In the genomic region with DNA sequence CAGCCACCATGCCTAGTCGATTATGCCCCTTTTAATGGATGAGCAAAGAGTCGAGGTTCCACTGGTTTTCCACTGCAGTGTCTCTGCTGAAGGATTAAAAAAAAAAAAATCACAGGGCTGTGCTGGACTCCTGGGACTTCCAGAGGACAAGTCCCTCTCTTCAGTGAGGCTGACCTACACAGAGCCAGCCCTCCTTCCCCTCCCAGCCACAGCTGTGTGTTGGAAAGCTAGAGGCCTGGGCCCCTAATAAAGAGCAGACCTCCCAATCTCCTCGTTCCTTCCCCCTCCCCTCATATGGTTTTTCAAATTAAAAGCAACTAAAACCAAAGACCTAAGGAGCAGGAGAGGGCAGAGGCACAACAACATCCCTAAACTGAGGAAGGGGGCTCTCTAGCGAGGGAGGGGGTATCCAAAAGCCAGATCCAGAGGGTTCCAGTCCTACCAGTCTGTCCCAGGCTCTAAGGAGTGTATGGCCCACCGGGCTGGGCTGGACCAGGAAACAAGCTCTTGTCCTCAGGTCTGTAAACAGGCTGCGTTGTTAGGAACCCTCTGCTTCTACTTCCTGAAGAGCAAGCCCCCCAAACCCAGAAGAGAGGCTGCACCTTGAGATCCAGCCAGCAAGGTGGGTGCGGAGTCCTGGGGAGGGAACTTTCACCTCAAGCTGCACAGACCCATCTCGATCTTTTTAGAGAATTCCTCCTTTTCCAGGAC, we compare ENCODE assay signal across 14 cellular contexts. TPM values are rescaled to one million over a fixed set of nuclear protein-coding genes. Genes with fewer than 3 reads are reported as not detected.
DNase-seq lines count a peak whose midpoint lies in the region; ATAC-seq and TF ChIP-seq lines count a peak whose summit lies in the region.
"Had no signal": no experiment of that assay in that cellular context is flagged by ENCODE, and none has a peak within 500 bp of the region (broad histone marks: within the 10 kb centered on the region; RNA-seq: fewer than 3 reads in every experiment).

No MANE protein-coding gene starts in this region.

- ATAC-seq in left cardiac atrium, result no peak
- ATAC-seq in naive thymus-derived CD4-positive, alpha-beta T cell, result no peak
- ATAC-seq in GM21528 (IDR thresholded peaks at IDR 0.05; ENCODE audit: low FRiP score, unreplicated experiment), result no peak
- no peak for ATAC-seq in GM21423 (IDR thresholded peaks at IDR 0.05; ENCODE audit: unreplicated experiment)

- H3K4me3 Mint-ChIP-seq in endothelial cell (ENCODE audit: unreplicated experiment), result no peak overlapping the region
- H3K4me3 Mint-ChIP-seq in naive thymus-derived CD4-positive, alpha-beta T cell, result peak overlapping the region in 8 of 10 donors; percentile 34 to 79 (median 70)

- peaks cover 31% of the 10 kb centered on the region for H3K4me1 Mint-ChIP-seq in endothelial cell (ENCODE audit: unreplicated experiment)
- peaks cover 23 to 44% (median 32%) of the 10 kb centered on the region in 7 donors for H3K4me1 Mint-ChIP-seq in naive thymus-derived CD4-positive, alpha-beta T cell

- H3K27me3 ChIP-seq in right atrium auricular region (peaks cover 2 to 15% of the 10 kb centered on the region in 2 donors), uterus (peaks cover 32 to 38% of the 10 kb centered on the region in 2 donors)
- H3K27me3 ChIP-seq in naive thymus-derived CD4-positive, alpha-beta T cell (ENCODE audit: control insufficient read depth in 2 of 2, insufficient read depth in 2 of 2, low read length in 2 of 2), result peaks cover 5 to 17% of the 10 kb centered on the region in 2 donors

- POLR2A ChIA-PET in naive thymus-derived CD4-positive, alpha-beta T cell (lab: Charles Lee), result no interaction called here

- H3K9me3 Mint-ChIP-seq in endothelial cell (ENCODE audit: unreplicated experiment), result no peaks in the 10 kb centered on the region
- peaks cover 0 to 2% (median 0%) of the 10 kb centered on the region in 11 donors for H3K9me3 Mint-ChIP-seq in naive thymus-derived CD4-positive, alpha-beta T cell

- no peak for TF ChIP-seq CTCF in right atrium auricular region (IDR thresholded peaks at IDR 0.05)
- no peak for TF ChIP-seq CTCF in endothelial cell (IDR thresholded peaks at IDR 0.05; ENCODE audit: unreplicated experiment)
- no peak for TF ChIP-seq CTCF in uterus (IDR thresholded peaks at IDR 0.05)

- H3K9me3 ChIP-seq in right atrium auricular region (no peaks in the 10 kb centered on the region), uterus (no peaks in the 10 kb centered on the region)
- no peaks in the 10 kb centered on the region for H3K9me3 ChIP-seq in naive thymus-derived CD4-positive, alpha-beta T cell (ENCODE audit: control insufficient read depth in 2 of 3, low read length in 3 of 3)
- H3K9me3 ChIP-seq: BE2C had no signal

- no peak for TF ChIP-seq POLR2A in uterus (IDR thresholded peaks at IDR 0.05)

- H3K4me1 ChIP-seq in right atrium auricular region (peaks cover 0 to 35% of the 10 kb centered on the region in 2 donors), uterus (peaks cover 0 to 18% of the 10 kb centered on the region in 2 donors)
- peaks cover 8 to 22% of the 10 kb centered on the region in 2 donors for H3K4me1 ChIP-seq in naive thymus-derived CD4-positive, alpha-beta T cell (ENCODE audit: control insufficient read depth in 2 of 2, insufficient read depth in 2 of 2, low read length in 2 of 2)
- H3K4me1 ChIP-seq: BE2C had no signal

- DNase-seq in right atrium auricular region (ENCODE audit: low spot score) (no peak), left cardiac atrium (no peak), endothelial cell (ENCODE audit: low spot score) (peak; percentile 13), uterus (peak; percentile 37 to 42), GM19238 (ENCODE audit: insufficient read length, low spot score) (no peak)
- no peak for DNase-seq in naive thymus-derived CD4-positive, alpha-beta T cell
- DNase-seq: activated CD4-positive, CD25-positive, alpha-beta regulatory T cell; activated gamma-delta T cell treated with Interleukin-2 at 50 U/mL for 16 hours; BE2C; GOT3; NCI-H2227 treated with DMSO at 0.1 percent for 48 hours had no signal

- H3K27ac ChIP-seq in right atrium auricular region, result peak overlapping the region; percentile 47 to 54
- no peak overlapping the region for H3K27ac ChIP-seq in naive thymus-derived CD4-positive, alpha-beta T cell (ENCODE audit: low read depth, low read length)
- peak overlapping the region; percentile 63 to 82 for H3K27ac ChIP-seq in uterus
- H3K27ac ChIP-seq: RWPE1 had no signal

- CTCF ChIA-PET in naive thymus-derived CD4-positive, alpha-beta T cell (lab: Charles Lee), result no interaction called here

- peaks cover 22% of the 10 kb centered on the region for H3K27me3 Mint-ChIP-seq in endothelial cell (ENCODE audit: unreplicated experiment)
- peaks cover 71 to 88% (median 78%) of the 10 kb centered on the region in 5 donors for H3K27me3 Mint-ChIP-seq in naive thymus-derived CD4-positive, alpha-beta T cell

- H3K27ac Mint-ChIP-seq in endothelial cell (ENCODE audit: unreplicated experiment), result no peak overlapping the region
- no peak overlapping the region for H3K27ac Mint-ChIP-seq in naive thymus-derived CD4-positive, alpha-beta T cell

- no peaks in the 10 kb centered on the region for H3K36me3 ChIP-seq in right atrium auricular region
- H3K36me3 ChIP-seq in naive thymus-derived CD4-positive, alpha-beta T cell (ENCODE audit: control insufficient read depth in 2 of 3, insufficient read depth in 3 of 3, low read length in 3 of 3), result no peaks in the 10 kb centered on the region
- H3K36me3 ChIP-seq in uterus, result no peaks in the 10 kb centered on the region
- H3K36me3 ChIP-seq: BE2C had no signal

- no peaks in the 10 kb centered on the region for H3K36me3 Mint-ChIP-seq in endothelial cell (ENCODE audit: low read depth, unreplicated experiment)
- H3K36me3 Mint-ChIP-seq in naive thymus-derived CD4-positive, alpha-beta T cell, result peaks cover 0 to 6% (median 3%) of the 10 kb centered on the region in 5 donors

- intact Hi-C loops in left cardiac atrium (cut with DNase I), result loop anchor here (5.0 to 10.0 kb wide), 7 partner anchors 298 to 1210 kb away; no protein-coding TSS in a partner anchor
- intact Hi-C loops in naive thymus-derived CD4-positive, alpha-beta T cell (cut with micrococcal nuclease), result no loop called here
- intact Hi-C loops in uterus (cut with DNase I; ENCODE audit: low total_unique reads), result no loop called here

- H3K4me3 ChIP-seq in right atrium auricular region, result peak overlapping the region in 1 of 2 donors; percentile 64
- no peak overlapping the region for H3K4me3 ChIP-seq in naive thymus-derived CD4-positive, alpha-beta T cell (ENCODE audit: low read length)
- H3K4me3 ChIP-seq in uterus, result peak overlapping the region in 1 of 2 donors; percentile 59

RNA-seq across cellular contexts. Expression of gene PDGFRA, which starts 4.0 kb away (rescaled TPM):
- 10 to 100 TPM; 25.3 to 42.8 TPM for total RNA-seq in right atrium auricular region
- 10 to 100 TPM; 57.4 to 67.9 TPM for total RNA-seq in left cardiac atrium
- total RNA-seq in endothelial cell (ENCODE audit: unreplicated experiment), result 3.4 TPM
- 1 to 10 TPM in 1 of 5 experiments, not detected in 4; 1.9 TPM for total RNA-seq in naive thymus-derived CD4-positive, alpha-beta T cell
- not detected for polyA plus RNA-seq in naive thymus-derived CD4-positive, alpha-beta T cell
- 100 to 1,000 TPM in 3 of 4 donors, 10 to 100 TPM in 1; 96.8 to 409 (median 226) TPM for total RNA-seq in uterus

Comparison
In these comparisons a context has a peak if more than half of its experiments do, and no peak if none do; other contexts are left out.
1. DNase-seq: peak in endothelial cell (single experiment) and uterus (2 of 2); none in right atrium auricular region (single experiment), left cardiac atrium (single experiment), naive thymus-derived CD4-positive, alpha-beta T cell (0 of 9) and GM19238 (single experiment).
2. intact Hi-C loops: an anchor here in left cardiac atrium (5.0 to 10.0 kb wide); none called in naive thymus-derived CD4-positive, alpha-beta T cell and uterus.